ENCODE assay signal across 1 cellular context in the genomic region with DNA sequence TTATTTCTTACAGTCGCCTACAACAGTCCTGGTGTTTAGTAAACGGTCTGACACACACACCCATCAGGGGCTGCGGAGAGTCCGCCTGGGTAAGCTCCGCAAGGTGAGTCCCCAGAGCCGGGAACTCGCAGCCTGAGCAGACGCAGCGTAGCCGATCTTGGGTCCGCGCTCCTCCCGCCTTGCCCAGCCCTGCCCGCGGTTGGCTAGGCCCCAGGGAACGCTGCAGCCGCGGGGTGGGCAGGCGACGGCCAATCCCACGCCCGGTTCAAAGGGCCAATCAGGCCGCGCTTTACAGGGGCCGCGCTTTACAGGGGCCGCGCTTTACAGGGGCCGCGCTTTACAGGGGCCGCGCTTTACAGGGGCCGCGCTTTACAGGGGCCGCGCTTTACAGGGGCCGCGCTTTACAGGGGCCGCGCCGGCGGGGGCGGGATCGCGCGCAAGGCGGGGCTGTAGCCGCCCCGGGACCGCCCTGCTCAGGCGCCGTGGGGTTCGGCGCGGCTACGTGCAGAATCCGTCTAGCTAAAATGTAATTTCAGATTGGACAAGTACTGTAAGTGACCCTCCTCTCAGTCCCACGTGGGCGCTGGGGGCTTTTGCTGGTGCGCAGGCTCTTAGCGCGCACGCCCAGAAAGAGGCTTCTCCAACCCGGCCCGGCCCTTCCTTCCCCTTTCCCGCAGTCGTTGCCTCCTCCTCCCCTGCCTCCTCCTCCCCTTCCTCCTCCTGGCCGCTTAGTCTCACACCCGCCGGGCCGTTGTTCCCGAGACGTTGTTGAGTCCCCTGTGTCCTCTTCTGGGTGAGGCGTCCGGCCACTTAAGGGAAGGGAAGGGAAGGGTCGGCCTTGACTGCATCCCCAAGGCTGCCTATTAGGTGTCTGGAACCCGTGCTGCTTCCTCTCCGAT.
TF ChIP-seq lines count a peak whose summit lies in the region.

A gene with protein sequence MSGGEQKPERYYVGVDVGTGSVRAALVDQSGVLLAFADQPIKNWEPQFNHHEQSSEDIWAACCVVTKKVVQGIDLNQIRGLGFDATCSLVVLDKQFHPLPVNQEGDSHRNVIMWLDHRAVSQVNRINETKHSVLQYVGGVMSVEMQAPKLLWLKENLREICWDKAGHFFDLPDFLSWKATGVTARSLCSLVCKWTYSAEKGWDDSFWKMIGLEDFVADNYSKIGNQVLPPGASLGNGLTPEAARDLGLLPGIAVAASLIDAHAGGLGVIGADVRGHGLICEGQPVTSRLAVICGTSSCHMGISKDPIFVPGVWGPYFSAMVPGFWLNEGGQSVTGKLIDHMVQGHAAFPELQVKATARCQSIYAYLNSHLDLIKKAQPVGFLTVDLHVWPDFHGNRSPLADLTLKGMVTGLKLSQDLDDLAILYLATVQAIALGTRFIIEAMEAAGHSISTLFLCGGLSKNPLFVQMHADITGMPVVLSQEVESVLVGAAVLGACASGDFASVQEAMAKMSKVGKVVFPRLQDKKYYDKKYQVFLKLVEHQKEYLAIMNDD (plus strand): TSS at position 737 of the 899 bp plus-strand sequence. CDS start 24,456 bp downstream, outside the sequence.

TF ChIP-seq in HepG2, 621 proteins besides CTCF, POLR2A, EP300 and RAD21 (continued from another document and continues in another):
- TF ChIP-seq, protein P1, sequence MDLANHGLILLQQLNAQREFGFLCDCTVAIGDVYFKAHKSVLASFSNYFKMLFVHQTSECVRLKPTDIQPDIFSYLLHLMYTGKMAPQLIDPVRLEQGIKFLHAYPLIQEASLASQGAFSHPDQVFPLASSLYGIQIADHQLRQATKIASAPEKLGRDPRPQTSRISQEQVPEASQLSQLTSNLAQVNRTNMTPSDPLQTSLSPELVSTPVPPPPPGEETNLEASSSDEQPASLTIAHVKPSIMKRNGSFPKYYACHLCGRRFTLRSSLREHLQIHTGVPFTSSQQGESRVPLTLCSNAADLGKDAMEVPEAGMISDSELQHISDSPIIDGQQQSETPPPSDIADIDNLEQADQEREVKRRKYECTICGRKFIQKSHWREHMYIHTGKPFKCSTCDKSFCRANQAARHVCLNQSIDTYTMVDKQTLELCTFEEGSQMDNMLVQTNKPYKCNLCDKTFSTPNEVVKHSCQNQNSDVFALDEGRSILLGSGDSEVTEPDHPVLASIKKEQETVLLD (CRISPR knock-in tag; IDR thresholded peaks at IDR 0.05; ENCODE audit: low read depth) = no peak
- TF ChIP-seq, protein P2, sequence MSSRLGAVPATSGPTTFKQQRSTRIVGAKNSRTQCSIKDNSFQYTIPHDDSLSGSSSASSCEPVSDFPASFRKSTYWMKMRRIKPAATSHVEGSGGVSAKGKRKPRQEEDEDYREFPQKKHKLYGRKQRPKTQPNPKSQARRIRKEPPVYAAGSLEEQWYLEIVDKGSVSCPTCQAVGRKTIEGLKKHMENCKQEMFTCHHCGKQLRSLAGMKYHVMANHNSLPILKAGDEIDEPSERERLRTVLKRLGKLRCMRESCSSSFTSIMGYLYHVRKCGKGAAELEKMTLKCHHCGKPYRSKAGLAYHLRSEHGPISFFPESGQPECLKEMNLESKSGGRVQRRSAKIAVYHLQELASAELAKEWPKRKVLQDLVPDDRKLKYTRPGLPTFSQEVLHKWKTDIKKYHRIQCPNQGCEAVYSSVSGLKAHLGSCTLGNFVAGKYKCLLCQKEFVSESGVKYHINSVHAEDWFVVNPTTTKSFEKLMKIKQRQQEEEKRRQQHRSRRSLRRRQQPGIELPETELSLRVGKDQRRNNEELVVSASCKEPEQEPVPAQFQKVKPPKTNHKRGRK (CRISPR knock-in tag; IDR thresholded peaks at IDR 0.05) = no peak
- TF ChIP-seq ZFP41 (CRISPR knock-in tag; IDR thresholded peaks at IDR 0.05; ENCODE audit: borderline replicate concordance) (no peak), CAMTA2 (CRISPR knock-in tag; IDR thresholded peaks at IDR 0.05; ENCODE audit: borderline replicate concordance) (no peak), KMT2A (CRISPR knock-in tag; IDR thresholded peaks at IDR 0.05) (peak; percentile 89), ZNF335 (CRISPR knock-in tag; IDR thresholded peaks at IDR 0.05) (0 out of 2 replicates have a peak, but pooled peaks have one; percentile 32), NFIC (IDR thresholded peaks at IDR 0.05; ENCODE audit: low read length) (no peak), ZNF547 (CRISPR knock-in tag; IDR thresholded peaks at IDR 0.05) (peak; percentile 71; the same call in 1 of the 2 replicates), MXD4 (CRISPR knock-in tag; IDR thresholded peaks at IDR 0.05) (0 out of 2 replicates have a peak, but pooled peaks have one; percentile 29), HMG20A (CRISPR knock-in tag; IDR thresholded peaks at IDR 0.05; ENCODE audit: borderline replicate concordance) (no peak; the same call in 1 of the 2 replicates), ZFP36L2 (CRISPR knock-in tag; IDR thresholded peaks at IDR 0.05) (no peak), ZFAT (CRISPR knock-in tag; conservative IDR thresholded peaks at IDR 0.05) (no peak), HMGA1 (CRISPR knock-in tag; conservative IDR thresholded peaks at IDR 0.05) (no peak), MYC (CRISPR knock-in tag; IDR thresholded peaks at IDR 0.05; ENCODE audit: borderline replicate concordance) (peak; percentile 77), PHF5A (CRISPR knock-in tag; IDR thresholded peaks at IDR 0.05; ENCODE audit: low read depth, unreplicated experiment) (no peak), BCL6 (CRISPR knock-in tag; IDR thresholded peaks at IDR 0.05) (peak; percentile 58), ZKSCAN8 (CRISPR knock-in tag; IDR thresholded peaks at IDR 0.05; ENCODE audit: borderline replicate concordance) (no peak), ZNF850 (CRISPR knock-in tag; conservative IDR thresholded peaks at IDR 0.05) (no peak)
- TF ChIP-seq, protein P3, sequence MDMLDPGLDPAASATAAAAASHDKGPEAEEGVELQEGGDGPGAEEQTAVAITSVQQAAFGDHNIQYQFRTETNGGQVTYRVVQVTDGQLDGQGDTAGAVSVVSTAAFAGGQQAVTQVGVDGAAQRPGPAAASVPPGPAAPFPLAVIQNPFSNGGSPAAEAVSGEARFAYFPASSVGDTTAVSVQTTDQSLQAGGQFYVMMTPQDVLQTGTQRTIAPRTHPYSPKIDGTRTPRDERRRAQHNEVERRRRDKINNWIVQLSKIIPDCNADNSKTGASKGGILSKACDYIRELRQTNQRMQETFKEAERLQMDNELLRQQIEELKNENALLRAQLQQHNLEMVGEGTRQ (IDR thresholded peaks at IDR 0.05; ENCODE audit: low read depth, low read length) = peak; percentile 85
- TF ChIP-seq, protein P3 (CRISPR knock-in tag; IDR thresholded peaks at IDR 0.05; ENCODE audit: borderline replicate concordance) = peak; percentile 74; the same call in 1 of the 2 replicates
- TF ChIP-seq, protein P4, sequence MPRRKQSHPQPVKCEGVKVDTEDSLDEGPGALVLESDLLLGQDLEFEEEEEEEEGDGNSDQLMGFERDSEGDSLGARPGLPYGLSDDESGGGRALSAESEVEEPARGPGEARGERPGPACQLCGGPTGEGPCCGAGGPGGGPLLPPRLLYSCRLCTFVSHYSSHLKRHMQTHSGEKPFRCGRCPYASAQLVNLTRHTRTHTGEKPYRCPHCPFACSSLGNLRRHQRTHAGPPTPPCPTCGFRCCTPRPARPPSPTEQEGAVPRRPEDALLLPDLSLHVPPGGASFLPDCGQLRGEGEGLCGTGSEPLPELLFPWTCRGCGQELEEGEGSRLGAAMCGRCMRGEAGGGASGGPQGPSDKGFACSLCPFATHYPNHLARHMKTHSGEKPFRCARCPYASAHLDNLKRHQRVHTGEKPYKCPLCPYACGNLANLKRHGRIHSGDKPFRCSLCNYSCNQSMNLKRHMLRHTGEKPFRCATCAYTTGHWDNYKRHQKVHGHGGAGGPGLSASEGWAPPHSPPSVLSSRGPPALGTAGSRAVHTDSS (CRISPR knock-in tag; conservative IDR thresholded peaks at IDR 0.05) = no peak
- TF ChIP-seq, protein P5, sequence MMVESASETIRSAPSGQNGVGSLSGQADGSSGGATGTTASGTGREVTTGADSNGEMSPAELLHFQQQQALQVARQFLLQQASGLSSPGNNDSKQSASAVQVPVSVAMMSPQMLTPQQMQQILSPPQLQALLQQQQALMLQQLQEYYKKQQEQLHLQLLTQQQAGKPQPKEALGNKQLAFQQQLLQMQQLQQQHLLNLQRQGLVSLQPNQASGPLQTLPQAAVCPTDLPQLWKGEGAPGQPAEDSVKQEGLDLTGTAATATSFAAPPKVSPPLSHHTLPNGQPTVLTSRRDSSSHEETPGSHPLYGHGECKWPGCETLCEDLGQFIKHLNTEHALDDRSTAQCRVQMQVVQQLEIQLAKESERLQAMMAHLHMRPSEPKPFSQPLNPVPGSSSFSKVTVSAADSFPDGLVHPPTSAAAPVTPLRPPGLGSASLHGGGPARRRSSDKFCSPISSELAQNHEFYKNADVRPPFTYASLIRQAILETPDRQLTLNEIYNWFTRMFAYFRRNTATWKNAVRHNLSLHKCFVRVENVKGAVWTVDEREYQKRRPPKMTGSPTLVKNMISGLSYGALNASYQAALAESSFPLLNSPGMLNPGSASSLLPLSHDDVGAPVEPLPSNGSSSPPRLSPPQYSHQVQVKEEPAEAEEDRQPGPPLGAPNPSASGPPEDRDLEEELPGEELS (CRISPR knock-in tag; IDR thresholded peaks at IDR 0.05) = no peak
- TF ChIP-seq, protein P6, sequence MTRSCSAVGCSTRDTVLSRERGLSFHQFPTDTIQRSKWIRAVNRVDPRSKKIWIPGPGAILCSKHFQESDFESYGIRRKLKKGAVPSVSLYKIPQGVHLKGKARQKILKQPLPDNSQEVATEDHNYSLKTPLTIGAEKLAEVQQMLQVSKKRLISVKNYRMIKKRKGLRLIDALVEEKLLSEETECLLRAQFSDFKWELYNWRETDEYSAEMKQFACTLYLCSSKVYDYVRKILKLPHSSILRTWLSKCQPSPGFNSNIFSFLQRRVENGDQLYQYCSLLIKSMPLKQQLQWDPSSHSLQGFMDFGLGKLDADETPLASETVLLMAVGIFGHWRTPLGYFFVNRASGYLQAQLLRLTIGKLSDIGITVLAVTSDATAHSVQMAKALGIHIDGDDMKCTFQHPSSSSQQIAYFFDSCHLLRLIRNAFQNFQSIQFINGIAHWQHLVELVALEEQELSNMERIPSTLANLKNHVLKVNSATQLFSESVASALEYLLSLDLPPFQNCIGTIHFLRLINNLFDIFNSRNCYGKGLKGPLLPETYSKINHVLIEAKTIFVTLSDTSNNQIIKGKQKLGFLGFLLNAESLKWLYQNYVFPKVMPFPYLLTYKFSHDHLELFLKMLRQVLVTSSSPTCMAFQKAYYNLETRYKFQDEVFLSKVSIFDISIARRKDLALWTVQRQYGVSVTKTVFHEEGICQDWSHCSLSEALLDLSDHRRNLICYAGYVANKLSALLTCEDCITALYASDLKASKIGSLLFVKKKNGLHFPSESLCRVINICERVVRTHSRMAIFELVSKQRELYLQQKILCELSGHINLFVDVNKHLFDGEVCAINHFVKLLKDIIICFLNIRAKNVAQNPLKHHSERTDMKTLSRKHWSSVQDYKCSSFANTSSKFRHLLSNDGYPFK (CRISPR knock-in tag; IDR thresholded peaks at IDR 0.05; ENCODE audit: borderline replicate concordance) = 0 out of 2 replicates have a peak, but pooled peaks have one; percentile 41
- TF ChIP-seq, protein P7, sequence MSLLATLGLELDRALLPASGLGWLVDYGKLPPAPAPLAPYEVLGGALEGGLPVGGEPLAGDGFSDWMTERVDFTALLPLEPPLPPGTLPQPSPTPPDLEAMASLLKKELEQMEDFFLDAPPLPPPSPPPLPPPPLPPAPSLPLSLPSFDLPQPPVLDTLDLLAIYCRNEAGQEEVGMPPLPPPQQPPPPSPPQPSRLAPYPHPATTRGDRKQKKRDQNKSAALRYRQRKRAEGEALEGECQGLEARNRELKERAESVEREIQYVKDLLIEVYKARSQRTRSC (CRISPR knock-in tag; IDR thresholded peaks at IDR 0.05; ENCODE audit: low read depth) = no peak
- TF ChIP-seq, protein P8, sequence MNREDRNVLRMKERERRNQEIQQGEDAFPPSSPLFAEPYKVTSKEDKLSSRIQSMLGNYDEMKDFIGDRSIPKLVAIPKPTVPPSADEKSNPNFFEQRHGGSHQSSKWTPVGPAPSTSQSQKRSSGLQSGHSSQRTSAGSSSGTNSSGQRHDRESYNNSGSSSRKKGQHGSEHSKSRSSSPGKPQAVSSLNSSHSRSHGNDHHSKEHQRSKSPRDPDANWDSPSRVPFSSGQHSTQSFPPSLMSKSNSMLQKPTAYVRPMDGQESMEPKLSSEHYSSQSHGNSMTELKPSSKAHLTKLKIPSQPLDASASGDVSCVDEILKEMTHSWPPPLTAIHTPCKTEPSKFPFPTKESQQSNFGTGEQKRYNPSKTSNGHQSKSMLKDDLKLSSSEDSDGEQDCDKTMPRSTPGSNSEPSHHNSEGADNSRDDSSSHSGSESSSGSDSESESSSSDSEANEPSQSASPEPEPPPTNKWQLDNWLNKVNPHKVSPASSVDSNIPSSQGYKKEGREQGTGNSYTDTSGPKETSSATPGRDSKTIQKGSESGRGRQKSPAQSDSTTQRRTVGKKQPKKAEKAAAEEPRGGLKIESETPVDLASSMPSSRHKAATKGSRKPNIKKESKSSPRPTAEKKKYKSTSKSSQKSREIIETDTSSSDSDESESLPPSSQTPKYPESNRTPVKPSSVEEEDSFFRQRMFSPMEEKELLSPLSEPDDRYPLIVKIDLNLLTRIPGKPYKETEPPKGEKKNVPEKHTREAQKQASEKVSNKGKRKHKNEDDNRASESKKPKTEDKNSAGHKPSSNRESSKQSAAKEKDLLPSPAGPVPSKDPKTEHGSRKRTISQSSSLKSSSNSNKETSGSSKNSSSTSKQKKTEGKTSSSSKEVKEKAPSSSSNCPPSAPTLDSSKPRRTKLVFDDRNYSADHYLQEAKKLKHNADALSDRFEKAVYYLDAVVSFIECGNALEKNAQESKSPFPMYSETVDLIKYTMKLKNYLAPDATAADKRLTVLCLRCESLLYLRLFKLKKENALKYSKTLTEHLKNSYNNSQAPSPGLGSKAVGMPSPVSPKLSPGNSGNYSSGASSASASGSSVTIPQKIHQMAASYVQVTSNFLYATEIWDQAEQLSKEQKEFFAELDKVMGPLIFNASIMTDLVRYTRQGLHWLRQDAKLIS (CRISPR knock-in tag; IDR thresholded peaks at IDR 0.05) = no peak
- TF ChIP-seq, protein P9, sequence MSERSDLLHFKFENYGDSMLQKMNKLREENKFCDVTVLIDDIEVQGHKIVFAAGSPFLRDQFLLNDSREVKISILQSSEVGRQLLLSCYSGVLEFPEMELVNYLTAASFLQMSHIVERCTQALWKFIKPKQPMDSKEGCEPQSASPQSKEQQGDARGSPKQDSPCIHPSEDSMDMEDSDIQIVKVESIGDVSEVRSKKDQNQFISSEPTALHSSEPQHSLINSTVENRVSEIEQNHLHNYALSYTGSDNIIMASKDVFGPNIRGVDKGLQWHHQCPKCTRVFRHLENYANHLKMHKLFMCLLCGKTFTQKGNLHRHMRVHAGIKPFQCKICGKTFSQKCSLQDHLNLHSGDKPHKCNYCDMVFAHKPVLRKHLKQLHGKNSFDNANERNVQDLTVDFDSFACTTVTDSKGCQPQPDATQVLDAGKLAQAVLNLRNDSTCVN (CRISPR knock-in tag; IDR thresholded peaks at IDR 0.05; ENCODE audit: borderline replicate concordance) = no peak
- TF ChIP-seq, protein P10, sequence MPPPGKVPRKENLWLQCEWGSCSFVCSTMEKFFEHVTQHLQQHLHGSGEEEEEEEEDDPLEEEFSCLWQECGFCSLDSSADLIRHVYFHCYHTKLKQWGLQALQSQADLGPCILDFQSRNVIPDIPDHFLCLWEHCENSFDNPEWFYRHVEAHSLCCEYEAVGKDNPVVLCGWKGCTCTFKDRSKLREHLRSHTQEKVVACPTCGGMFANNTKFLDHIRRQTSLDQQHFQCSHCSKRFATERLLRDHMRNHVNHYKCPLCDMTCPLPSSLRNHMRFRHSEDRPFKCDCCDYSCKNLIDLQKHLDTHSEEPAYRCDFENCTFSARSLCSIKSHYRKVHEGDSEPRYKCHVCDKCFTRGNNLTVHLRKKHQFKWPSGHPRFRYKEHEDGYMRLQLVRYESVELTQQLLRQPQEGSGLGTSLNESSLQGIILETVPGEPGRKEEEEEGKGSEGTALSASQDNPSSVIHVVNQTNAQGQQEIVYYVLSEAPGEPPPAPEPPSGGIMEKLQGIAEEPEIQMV (CRISPR knock-in tag; IDR thresholded peaks at IDR 0.05; ENCODE audit: low read depth) = peak; percentile 80
